1 cellular context compared by ENCODE assay signal in genomic region chr10:69222157-69223027, GRCh38.
A peak's percentile ranks its signal among the peaks of the same experiment; 100 is the strongest.
TF ChIP-seq lines count a peak whose summit lies in the region.

No MANE protein-coding gene starts in this region.

TF ChIP-seq in K562, 482 proteins besides CTCF, POLR2A, EP300 and RAD21 (continued from another document):
- TF ChIP-seq CTCFL (IDR thresholded peaks at IDR 0.05; ENCODE audit: borderline replicate concordance, insufficient read depth, low read depth, low read length, poor library complexity, severe bottlenecking) = peak; percentile 87
- peak; percentile 82 for TF ChIP-seq SMARCA4 (IDR thresholded peaks at IDR 0.05)
- TF ChIP-seq ZNF766 (CRISPR knock-in tag; conservative IDR thresholded peaks at IDR 0.05) = no peak; the same call in none of the 2 replicates
- TF ChIP-seq KDM5B (IDR thresholded peaks at IDR 0.05; ENCODE audit: insufficient replicate concordance, low read depth, low read length) = peak; percentile 49
- no peak for TF ChIP-seq ZNF282 (CRISPR knock-in tag; IDR thresholded peaks at IDR 0.05)
- TF ChIP-seq ZNF408 (CRISPR knock-in tag; IDR thresholded peaks at IDR 0.05; ENCODE audit: low read depth) = no peak
- TF ChIP-seq ATF7 (IDR thresholded peaks at IDR 0.05) = peak; percentile 66
- 0 out of 2 replicates have a peak, but pooled peaks have one; percentile 55 for TF ChIP-seq PML (IDR thresholded peaks at IDR 0.05; ENCODE audit: low read length)
- TF ChIP-seq ZNF232 (CRISPR knock-in tag; IDR thresholded peaks at IDR 0.05) = no peak
- no peak for TF ChIP-seq SMARCB1 (IDR thresholded peaks at IDR 0.05; ENCODE audit: insufficient read length, low read depth)
- TF ChIP-seq PTTG1 (tag; IDR thresholded peaks at IDR 0.05; ENCODE audit: low read depth) = no peak
- TF ChIP-seq HDAC1 (IDR thresholded peaks at IDR 0.05) = peak in 1 of 2 experiments; percentile 90; a peak in 2 of 4 replicates
- no peak for TF ChIP-seq MYBL2 (IDR thresholded peaks at IDR 0.05; ENCODE audit: low read depth)
- TF ChIP-seq MYBL2 (CRISPR knock-in tag; IDR thresholded peaks at IDR 0.05; ENCODE audit: borderline replicate concordance) = no peak
- peak; percentile 22 for TF ChIP-seq PHF20 (IDR thresholded peaks at IDR 0.05; ENCODE audit: partially characterized antibody)
- TF ChIP-seq, protein P1, sequence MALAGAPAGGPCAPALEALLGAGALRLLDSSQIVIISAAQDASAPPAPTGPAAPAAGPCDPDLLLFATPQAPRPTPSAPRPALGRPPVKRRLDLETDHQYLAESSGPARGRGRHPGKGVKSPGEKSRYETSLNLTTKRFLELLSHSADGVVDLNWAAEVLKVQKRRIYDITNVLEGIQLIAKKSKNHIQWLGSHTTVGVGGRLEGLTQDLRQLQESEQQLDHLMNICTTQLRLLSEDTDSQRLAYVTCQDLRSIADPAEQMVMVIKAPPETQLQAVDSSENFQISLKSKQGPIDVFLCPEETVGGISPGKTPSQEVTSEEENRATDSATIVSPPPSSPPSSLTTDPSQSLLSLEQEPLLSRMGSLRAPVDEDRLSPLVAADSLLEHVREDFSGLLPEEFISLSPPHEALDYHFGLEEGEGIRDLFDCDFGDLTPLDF (CRISPR knock-in tag; IDR thresholded peaks at IDR 0.05) = no peak
- TF ChIP-seq ZNF778 (CRISPR knock-in tag; IDR thresholded peaks at IDR 0.05) = no peak
- no peak for TF ChIP-seq ZBTB1 (CRISPR knock-in tag; IDR thresholded peaks at IDR 0.05; ENCODE audit: borderline replicate concordance, low read depth)
- no peak for TF ChIP-seq LARP7 (IDR thresholded peaks at IDR 0.05)
- 0 out of 2 replicates have a peak, but pooled peaks have one; percentile 54 for TF ChIP-seq FOXP1 (CRISPR knock-in tag; IDR thresholded peaks at IDR 0.05)
- peak; percentile 79; the same call in 1 of the 2 replicates for TF ChIP-seq ELF4 (CRISPR knock-in tag; IDR thresholded peaks at IDR 0.05)
- no peak for TF ChIP-seq ZNF436 (CRISPR knock-in tag; IDR thresholded peaks at IDR 0.05)
- TF ChIP-seq MEIS2 (IDR thresholded peaks at IDR 0.05; ENCODE audit: partially characterized antibody) = no peak
- TF ChIP-seq ARHGAP35 (IDR thresholded peaks at IDR 0.05; ENCODE audit: partially characterized antibody) = no peak
- TF ChIP-seq CEBPB (tag; IDR thresholded peaks at IDR 0.05) = peak; percentile 90
- no peak for TF ChIP-seq PREB (CRISPR knock-in tag; IDR thresholded peaks at IDR 0.05)
- no peak for TF ChIP-seq ZC3H4 (CRISPR knock-in tag; IDR thresholded peaks at IDR 0.05; ENCODE audit: borderline replicate concordance)
- no peak for TF ChIP-seq CREBBP (IDR thresholded peaks at IDR 0.05; ENCODE audit: low read depth, low read length)
- TF ChIP-seq TAF15 (IDR thresholded peaks at IDR 0.05; ENCODE audit: low read depth, low read length) = no peak
- TF ChIP-seq TOE1 (IDR thresholded peaks at IDR 0.05; ENCODE audit: borderline replicate concordance) = peak; percentile 46; the same call in 1 of the 2 replicates
- TF ChIP-seq TOE1 (CRISPR knock-in tag; IDR thresholded peaks at IDR 0.05; ENCODE audit: borderline replicate concordance, low read depth) = no peak
- TF ChIP-seq TRIM25 (IDR thresholded peaks at IDR 0.05; ENCODE audit: borderline replicate concordance) = no peak
- TF ChIP-seq ZNF143 (CRISPR knock-in tag; IDR thresholded peaks at IDR 0.05) = no peak
